ENCODE assay signal across 1 cellular context in the genomic region with DNA sequence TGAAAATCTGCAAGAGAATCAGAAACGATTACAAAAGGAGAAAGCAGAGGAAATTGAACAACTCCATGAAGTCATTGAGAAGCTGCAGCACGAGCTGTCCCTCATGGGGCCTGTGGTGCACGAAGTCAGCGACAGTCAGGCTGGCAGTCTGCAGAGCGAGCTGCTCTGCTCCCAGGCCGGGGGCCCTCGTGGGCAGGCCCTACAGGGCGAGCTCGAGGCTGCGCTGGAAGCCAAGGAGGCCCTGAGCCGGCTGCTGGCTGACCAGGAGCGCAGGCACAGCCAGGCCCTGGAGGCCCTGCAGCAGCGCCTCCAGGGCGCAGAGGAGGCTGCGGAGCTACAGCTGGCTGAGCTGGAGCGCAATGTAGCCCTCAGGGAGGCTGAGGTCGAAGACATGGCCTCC.
TF ChIP-seq lines count a peak whose summit lies in the region.

No MANE protein-coding gene starts in this region.

TF ChIP-seq in GM12878, 131 proteins besides CTCF, POLR2A, EP300 and RAD21:
- TF ChIP-seq CREB1 (IDR thresholded peaks at IDR 0.05; ENCODE audit: low read depth): no peak
- TF ChIP-seq SPI1 (IDR thresholded peaks at IDR 0.05; ENCODE audit: borderline replicate concordance, insufficient read depth, low read depth, low read length): no peak
- TF ChIP-seq HDGF (IDR thresholded peaks at IDR 0.05): no peak
- TF ChIP-seq WRNIP1 (IDR thresholded peaks at IDR 0.05; ENCODE audit: borderline replicate concordance, low read depth, low read length): no peak
- TF ChIP-seq CBX3 (IDR thresholded peaks at IDR 0.05; ENCODE audit: borderline replicate concordance, low read depth): no peak
- TF ChIP-seq, protein P1, sequence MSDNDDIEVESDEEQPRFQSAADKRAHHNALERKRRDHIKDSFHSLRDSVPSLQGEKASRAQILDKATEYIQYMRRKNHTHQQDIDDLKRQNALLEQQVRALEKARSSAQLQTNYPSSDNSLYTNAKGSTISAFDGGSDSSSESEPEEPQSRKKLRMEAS (IDR thresholded peaks at IDR 0.05; ENCODE audit: low read depth, low read length): no peak
- TF ChIP-seq GABPA (IDR thresholded peaks at IDR 0.05; ENCODE audit: low read depth): no peak
- TF ChIP-seq FOS (IDR thresholded peaks at IDR 0.05; ENCODE audit: borderline replicate concordance, extremely low read depth, insufficient read length): no peak
- TF ChIP-seq ZNF384 (IDR thresholded peaks at IDR 0.05; ENCODE audit: borderline replicate concordance, low read depth, low read length): no peak
- TF ChIP-seq MEF2B (IDR thresholded peaks at IDR 0.05; ENCODE audit: partially characterized antibody, poor library complexity, severe bottlenecking): no peak
- TF ChIP-seq NFXL1 (IDR thresholded peaks at IDR 0.05; ENCODE audit: borderline replicate concordance): no peak
TF ChIP-seq in GM12878: peak in this region for 0.
